ENCODE assay signal across 9 cellular contexts in genomic region chr7:106041140-106041717, GRCh38.
DNase-seq lines count a peak whose midpoint lies in the region; ATAC-seq, FAIRE-seq and TF ChIP-seq lines count a peak whose summit lies in the region.
"Had no signal": no experiment of that assay in that cellular context is flagged by ENCODE, and none has a peak within 500 bp of the region (broad histone marks: within the 10 kb centered on the region; RNA-seq: fewer than 3 reads in every experiment).

No MANE protein-coding gene starts in this region.

- 45% methylated on average over 6 of the region's 6 CpGs for WGBS in smooth muscle cell (ENCODE audit: low lambda C conversion rate)

- POLR2A ChIA-PET in CD4-positive, alpha-beta T cell (lab: Charles Lee): interaction anchor here (1.5 to 4.2 kb wide), 3 partner anchors 19 to 281 kb away, joined by 5 to 30 read pairs (median 7); no protein-coding TSS in a partner anchor

- H3K4me1 Mint-ChIP-seq in CD4-positive, alpha-beta T cell (ENCODE audit: low read depth): peaks cover 50% of the 10 kb centered on the region

- no peaks in the 10 kb centered on the region for H3F3A ChIP-seq in smooth muscle cell (ENCODE audit: low read depth)

- no peak overlapping the region for H3K4me2 ChIP-seq in smooth muscle cell

- ATAC-seq in CD4-positive, alpha-beta T cell (ENCODE audit: poor library complexity): peak; percentile 22
- ATAC-seq in HG02571 (IDR thresholded peaks at IDR 0.05; ENCODE audit: unreplicated experiment): no peak

- H3K4me3 ChIP-seq in smooth muscle cell: no peak overlapping the region
- H3K4me3 ChIP-seq: SK-N-MC had no signal

- no peaks in the 10 kb centered on the region for H3K36me3 Mint-ChIP-seq in CD4-positive, alpha-beta T cell (ENCODE audit: low read depth)

- H3K27ac ChIP-seq in CD4-positive, alpha-beta T cell (ENCODE audit: low read depth, low read length): no peak overlapping the region
- H3K27ac ChIP-seq in smooth muscle cell (ENCODE audit: low read depth): no peak overlapping the region

- peak in 1 of 10 experiments; percentile 24 for DNase-seq in CD4-positive, alpha-beta T cell
- DNase-seq in GM18507 (ENCODE audit: extremely low spot score, insufficient read length, low read depth) (peak; percentile 35), NCI-H146 (lab: John Stamatoyannopoulos, UW) (peak; percentile 54), glomerular visceral epithelial cell (ENCODE audit: extremely low spot score) (peak; percentile 39), smooth muscle cell (lab: John Stamatoyannopoulos, UW; ENCODE audit: unreplicated experiment) (no peak), ureter (ENCODE audit: low spot score) (no peak)
- peak; percentile 35 for DNase-seq in activated T-cell treated with anti-CD3 and anti-CD28 coated beads, Interleukin-2, amount 50 U/mL, for 1 hour

- no peaks in the 10 kb centered on the region for H3K36me3 ChIP-seq in smooth muscle cell (ENCODE audit: low read depth)

- peak; percentile 57 for TF ChIP-seq CTCF in CD4-positive, alpha-beta T cell (IDR thresholded peaks at IDR 0.05)
- peak; percentile 65 for TF ChIP-seq CTCF in smooth muscle cell (IDR thresholded peaks at IDR 0.05; ENCODE audit: borderline replicate concordance, insufficient read depth, poor library complexity, severe bottlenecking)

- no peaks in the 10 kb centered on the region for H3K9me3 Mint-ChIP-seq in CD4-positive, alpha-beta T cell

- no peaks in the 10 kb centered on the region for H4K20me1 ChIP-seq in smooth muscle cell (ENCODE audit: low read depth)

- H3K27me3 ChIP-seq in CD4-positive, alpha-beta T cell (ENCODE audit: control insufficient read depth, insufficient read depth, low read length): no peaks in the 10 kb centered on the region
- H3K27me3 ChIP-seq in smooth muscle cell (ENCODE audit: low read depth): peaks cover 10% of the 10 kb centered on the region

- peak; percentile 12 for FAIRE-seq in GM18507 (lab: Jason Lieb, UNC)

- no peak overlapping the region for H3K4me3 Mint-ChIP-seq in CD4-positive, alpha-beta T cell

- no peaks in the 10 kb centered on the region for H3K4me1 ChIP-seq in smooth muscle cell (ENCODE audit: low read depth)

- no peaks in the 10 kb centered on the region for H3K79me2 ChIP-seq in smooth muscle cell (ENCODE audit: low read depth)

- CTCF ChIA-PET in CD4-positive, alpha-beta T cell (lab: Charles Lee): interaction anchor here (0.6 to 3.3 kb wide), 9 partner anchors 19 to 394 kb away, joined by 3 to 18 read pairs (median 3); no protein-coding TSS in a partner anchor

- intact Hi-C loops in CD4-positive, alpha-beta T cell (cut with DNase I, micrococcal nuclease): loop anchor here in 1 of 2 experiments (1.0 to 5.0 kb wide), 2 partner anchors 32 to 49 kb away; no protein-coding TSS in a partner anchor

- no peak overlapping the region for H2AFZ ChIP-seq in smooth muscle cell (ENCODE audit: low read depth)

- no peaks in the 10 kb centered on the region for H3K9me3 ChIP-seq in CD4-positive, alpha-beta T cell (ENCODE audit: control insufficient read depth, low read length)
- no peaks in the 10 kb centered on the region for H3K9me3 ChIP-seq in smooth muscle cell (replicated peaks; ENCODE audit: low read depth)

- peak overlapping the region; percentile 67 for H3K27ac Mint-ChIP-seq in CD4-positive, alpha-beta T cell

- peaks cover 4% of the 10 kb centered on the region for H3K27me3 Mint-ChIP-seq in CD4-positive, alpha-beta T cell

- H3K9ac ChIP-seq in smooth muscle cell (ENCODE audit: low read depth): no peak overlapping the region

Comparison
In these comparisons a context has a peak if more than half of its experiments do, and no peak if none do; other contexts are left out.
1. DNase-seq: peak in GM18507 (single experiment), NCI-H146 (single experiment), activated T-cell treated with anti-CD3 and anti-CD28 coated beads, Interleukin-2, amount 50 U/mL, for 1 hour (single experiment) and glomerular visceral epithelial cell (single experiment); none in smooth muscle cell (single experiment) and ureter (single experiment).